1 cellular context compared by ENCODE assay signal in genomic region chr19:532578-533484, GRCh38.
TF ChIP-seq lines count a peak whose summit lies in the region.

No MANE protein-coding gene starts in this region.

TF ChIP-seq in HepG2, 621 proteins besides CTCF, POLR2A, EP300 and RAD21 (continued from another document and continues in another):
- TF ChIP-seq ZBTB37 (CRISPR knock-in tag; IDR thresholded peaks at IDR 0.05) (no peak), ZUFSP (CRISPR knock-in tag; IDR thresholded peaks at IDR 0.05; ENCODE audit: borderline replicate concordance) (no peak), STAG1 (CRISPR knock-in tag; IDR thresholded peaks at IDR 0.05) (peak; percentile 28), ZNF7 (CRISPR knock-in tag; IDR thresholded peaks at IDR 0.05) (no peak), ZFP36L1 (CRISPR knock-in tag; IDR thresholded peaks at IDR 0.05) (no peak), AKNA (CRISPR knock-in tag; IDR thresholded peaks at IDR 0.05; ENCODE audit: borderline replicate concordance) (no peak), ZNF562 (CRISPR knock-in tag; IDR thresholded peaks at IDR 0.05; ENCODE audit: borderline replicate concordance) (no peak), SNAPC5 (CRISPR knock-in tag; IDR thresholded peaks at IDR 0.05; ENCODE audit: borderline replicate concordance) (no peak), ZNF580 (CRISPR knock-in tag; IDR thresholded peaks at IDR 0.05; ENCODE audit: borderline replicate concordance, low read depth) (no peak), ZZZ3 (CRISPR knock-in tag; IDR thresholded peaks at IDR 0.05; ENCODE audit: borderline replicate concordance) (no peak), SMAD9 (CRISPR knock-in tag; IDR thresholded peaks at IDR 0.05) (no peak), NONO (IDR thresholded peaks at IDR 0.05) (no peak), NONO (CRISPR knock-in tag; conservative IDR thresholded peaks at IDR 0.05) (no peak), ZMYM3 (CRISPR knock-in tag; IDR thresholded peaks at IDR 0.05) (no peak), ZNF878 (CRISPR knock-in tag; IDR thresholded peaks at IDR 0.05) (no peak), ZNF382 (CRISPR knock-in tag; IDR thresholded peaks at IDR 0.05; ENCODE audit: borderline replicate concordance) (no peak), ZNF558 (CRISPR knock-in tag; IDR thresholded peaks at IDR 0.05; ENCODE audit: borderline replicate concordance) (no peak), DMTF1 (CRISPR knock-in tag; IDR thresholded peaks at IDR 0.05) (no peak), ZBTB39 (CRISPR knock-in tag; IDR thresholded peaks at IDR 0.05) (no peak), PRDM15 (CRISPR knock-in tag; IDR thresholded peaks at IDR 0.05) (no peak), CREBL2 (CRISPR knock-in tag; IDR thresholded peaks at IDR 0.05; ENCODE audit: borderline replicate concordance) (no peak), MEIS1 (CRISPR knock-in tag; IDR thresholded peaks at IDR 0.05; ENCODE audit: borderline replicate concordance) (0 out of 2 replicates have a peak, but pooled peaks have one; percentile 26), PHB2 (IDR thresholded peaks at IDR 0.05; ENCODE audit: partially characterized antibody) (no peak), ZNF121 (CRISPR knock-in tag; IDR thresholded peaks at IDR 0.05) (peak; percentile 61), DNMT1 (CRISPR knock-in tag; IDR thresholded peaks at IDR 0.05) (no peak), ZNF879 (CRISPR knock-in tag; IDR thresholded peaks at IDR 0.05) (0 out of 2 replicates have a peak, but pooled peaks have one; percentile 35), NR3C1 (CRISPR knock-in tag; IDR thresholded peaks at IDR 0.05) (no peak), KLF15 (CRISPR knock-in tag; IDR thresholded peaks at IDR 0.05; ENCODE audit: borderline replicate concordance) (no peak), ZNF713 (CRISPR knock-in tag; IDR thresholded peaks at IDR 0.05) (no peak), PHF8 (CRISPR knock-in tag; IDR thresholded peaks at IDR 0.05) (peak; percentile 62), TBX2 (CRISPR knock-in tag; IDR thresholded peaks at IDR 0.05; ENCODE audit: borderline replicate concordance) (no peak; the same call in 1 of the 2 replicates), KDM1A (CRISPR knock-in tag; IDR thresholded peaks at IDR 0.05) (no peak), ZNF512 (CRISPR knock-in tag; IDR thresholded peaks at IDR 0.05) (no peak), ZNF784 (CRISPR knock-in tag; IDR thresholded peaks at IDR 0.05; ENCODE audit: borderline replicate concordance) (0 out of 2 replicates have a peak, but pooled peaks have one; percentile 40), MEF2D (CRISPR knock-in tag; IDR thresholded peaks at IDR 0.05) (peak; percentile 39; the same call in 1 of the 2 replicates), ZNF782 (CRISPR knock-in tag; IDR thresholded peaks at IDR 0.05; ENCODE audit: borderline replicate concordance) (no peak)
